ENCODE assay signal across 12 cellular contexts in genomic region chr12:45259732-45260480, GRCh38. TPM values are rescaled to one million over a fixed set of nuclear protein-coding genes. Genes with fewer than 3 reads are reported as not detected.
DNase-seq lines count a peak whose midpoint lies in the region; ATAC-seq and TF ChIP-seq lines count a peak whose summit lies in the region.
"Had no signal": no experiment of that assay in that cellular context is flagged by ENCODE, and none has a peak within 500 bp of the region (broad histone marks: within the 10 kb centered on the region; RNA-seq: fewer than 3 reads in every experiment).

No MANE protein-coding gene starts in this region.

- ATAC-seq in omental fat pad (ENCODE audit: low FRiP score), result no peak
- ATAC-seq: stimulated activated naive CD8-positive, alpha-beta T cell treated with anti-CD3 and anti-CD28 coated beads, Interleukin-15, Interleukin-2, amounts not matched to agents 100 U/mL and 50 U/mL, for 24 hours had no signal

- peaks cover 9% of the 10 kb centered on the region for H3K79me2 ChIP-seq in mesendoderm (ENCODE audit: control insufficient read depth, insufficient read depth, low read length)

- peaks cover 10% of the 10 kb centered on the region for H3K79me1 ChIP-seq in mesendoderm (ENCODE audit: low read length)

- H3K9me3 ChIP-seq in MG63 (no peaks in the 10 kb centered on the region), WERI-Rb-1 (ENCODE audit: severe bottlenecking) (no peaks in the 10 kb centered on the region)

- H4K8ac ChIP-seq in mesendoderm (ENCODE audit: low read depth, low read length), result no peak overlapping the region

- H3K36me3 ChIP-seq in mesendoderm (ENCODE audit: control insufficient read depth, insufficient read depth, low read length), result no peaks in the 10 kb centered on the region
- H3K36me3 ChIP-seq in MG63, result no peaks in the 10 kb centered on the region
- H3K36me3 ChIP-seq in WERI-Rb-1, result no peaks in the 10 kb centered on the region

- no peak overlapping the region for H3K4me3 ChIP-seq in mesendoderm (ENCODE audit: low read length)
- no peak overlapping the region for H3K4me3 ChIP-seq in MG63
- no peak overlapping the region for H3K4me3 ChIP-seq in WERI-Rb-1 (ENCODE audit: low read depth, low read length)

- no peak overlapping the region for H3K27ac ChIP-seq in mesendoderm (ENCODE audit: low read depth, low read length)
- H3K27ac ChIP-seq in WERI-Rb-1, result no peak overlapping the region

- H3K56ac ChIP-seq in mesendoderm (ENCODE audit: low read length), result peak overlapping the region; percentile 64

- no peak overlapping the region for H2BK15ac ChIP-seq in mesendoderm (replicated peaks; ENCODE audit: low read depth)

- no peak overlapping the region for H2AK5ac ChIP-seq in mesendoderm (ENCODE audit: low read length)

- H3K27me3 ChIP-seq in mesendoderm (ENCODE audit: insufficient read depth, low read length, poor library complexity), result no peaks in the 10 kb centered on the region
- H3K27me3 ChIP-seq in MG63, result no peaks in the 10 kb centered on the region
- H3K27me3 ChIP-seq in WERI-Rb-1 (ENCODE audit: insufficient read depth, low read depth, severe bottlenecking), result no peaks in the 10 kb centered on the region

- peak overlapping the region; percentile 33 for H2BK5ac ChIP-seq in mesendoderm (ENCODE audit: low read length)

- no peak overlapping the region for H3K4me2 ChIP-seq in mesendoderm (ENCODE audit: low read length)

- H3K4me1 ChIP-seq in mesendoderm (ENCODE audit: control insufficient read depth, low read depth, low read length), result peaks cover 17% of the 10 kb centered on the region

- no peak overlapping the region for H4K5ac ChIP-seq in mesendoderm (ENCODE audit: low read length)

- H2BK120ac ChIP-seq in mesendoderm (ENCODE audit: low read depth, low read length), result peak overlapping the region; percentile 69

- no peak for TF ChIP-seq CTCF in omental fat pad (IDR thresholded peaks at IDR 0.05)
- no peak for TF ChIP-seq CTCF in WERI-Rb-1 (IDR thresholded peaks at IDR 0.05; ENCODE audit: low read depth, low read length)

- no peak overlapping the region for H3K23ac ChIP-seq in mesendoderm (ENCODE audit: low read length)

- peak overlapping the region; percentile 92 for H3K18ac ChIP-seq in mesendoderm (ENCODE audit: low read length)

- DNase-seq in CMK (ENCODE audit: low read depth) (peak; percentile 7), M059J (ENCODE audit: low read depth) (peak; percentile 62), dermis blood vessel endothelial cell (peak; percentile 65), mesendoderm (peak; percentile 93), NCI-H510A treated with DMSO at 0.1 percent for 48 hours (lab: John Stamatoyannopoulos, UW) (no peak), MG63 (no peak), omental fat pad (ENCODE audit: low spot score) (no peak), WERI-Rb-1 (no peak)
- DNase-seq: activated CD8-positive, alpha-beta memory T cell treated with anti-CD3 and anti-CD28 coated beads for 24 hours; NCI-H2081 treated with DMSO at 0.1 percent for 48 hours; occipital lobe; stimulated activated naive CD8-positive, alpha-beta T cell treated with anti-CD3 and anti-CD28 coated beads, Interleukin-15, Interleukin-2, amounts not matched to agents 100 U/mL and 50 U/mL, for 24 hours had no signal

- peak overlapping the region; percentile 67 for H3K4ac ChIP-seq in mesendoderm (ENCODE audit: low read depth, low read length)

- no peak overlapping the region for H3K9ac ChIP-seq in mesendoderm (ENCODE audit: low read length)

- WGBS in mesendoderm (ENCODE audit: extremely low coverage, insufficient coverage, low lambda C conversion rate), result no CpG with 5 or more reads among the region's 6 CpGs

RNA-seq across cellular contexts. Expression of gene ANO6, which starts 44.0 kb away (rescaled TPM):
- 39.9 and 64.2 TPM in 2 replicates for total RNA-seq in M059J (2014; rRNA removed; shearing (Covaris generic))
- 66.5 and 89.7 TPM in 2 replicates for total RNA-seq in dermis blood vessel endothelial cell
- polyA plus RNA-seq in mesendoderm (2013, experiment 1 of 2), result 26.7 TPM
- polyA plus RNA-seq in mesendoderm (2013, experiment 2 of 2), result 26.7 TPM
- 20.4 and 33.8 TPM in 2 replicates for total RNA-seq in MG63 (2014; rRNA removed; shearing (Covaris generic); ENCODE audit: low replicate concordance)
- 100 to 1,000 TPM in 2 of 4 donors, 10 to 100 TPM in 2; 88.8 to 189 (median 105) TPM for total RNA-seq in omental fat pad

Comparison
In these comparisons a context has a peak if more than half of its experiments do, and no peak if none do; other contexts are left out.
1. DNase-seq: peak in CMK (single experiment), M059J (single experiment), dermis blood vessel endothelial cell (single experiment) and mesendoderm (single experiment); none in NCI-H510A treated with DMSO at 0.1 percent for 48 hours (single experiment), MG63 (single experiment), omental fat pad (single experiment) and WERI-Rb-1 (single experiment).